8 cellular contexts compared by ENCODE assay signal in genomic region chr12:33439587-33440011, GRCh38. TPM values are rescaled to one million over a fixed set of nuclear protein-coding genes. Genes with fewer than 3 reads are reported as not detected.
DNase-seq lines count a peak whose midpoint lies in the region; ATAC-seq and TF ChIP-seq lines count a peak whose summit lies in the region.

TSS of gene SYT10 (minus strand) at chr12:33439819. CDS start at chr12:33439522, 297 bp downstream.

- H3K9me3 ChIP-seq in esophagus muscularis mucosa = no peaks in the 10 kb centered on the region

- H3K27ac ChIP-seq in esophagus muscularis mucosa (replicated peaks in 1 of 4) = peak within 1 kb of the TSS in 1 of 4 donors; percentile 50

- no peak for TF ChIP-seq POLR2A in esophagus muscularis mucosa (IDR thresholded peaks at IDR 0.05; ENCODE audit: low read depth)

- peak within 1 kb of the TSS; percentile 50 to 61 (median 58) for H3K4me3 ChIP-seq in esophagus muscularis mucosa

- H3K36me3 ChIP-seq in esophagus muscularis mucosa = no peaks in the 10 kb centered on the region

- TF ChIP-seq EP300 in esophagus muscularis mucosa (IDR thresholded peaks at IDR 0.05) = no peak

- peak; percentile 78 for DNase-seq in ELF-1 (ENCODE audit: low read depth, low spot score)
- DNase-seq in NCI-H226 = peak; percentile 25
- no peak for DNase-seq in esophagus muscularis mucosa (ENCODE audit: extremely low spot score)
- DNase-seq in omental fat pad (ENCODE audit: low spot score) = no peak
- no peak for DNase-seq in superior temporal gyrus (ENCODE audit: extremely low spot score)
- DNase-seq in mesenteric fat pad (ENCODE audit: low spot score) = no peak
- no peak for DNase-seq in KBM-7
- DNase-seq in stimulated activated naive CD4-positive, alpha-beta T cell treated with Interleukin-2 at 50 U/mL for 16 hours (lab: John Stamatoyannopoulos, UW) = no peak

- intact Hi-C loops in esophagus muscularis mucosa (cut with DNase I) = no loop called here

- TF ChIP-seq CTCF in esophagus muscularis mucosa (IDR thresholded peaks at IDR 0.05) (no peak), omental fat pad (IDR thresholded peaks at IDR 0.05) (no peak)

- H3K27me3 ChIP-seq in esophagus muscularis mucosa = peaks cover 0 to 46% (median 9%) of the 10 kb centered on the region in 4 donors

- WGBS in esophagus muscularis mucosa = 1% methylated on average over 36 of the region's 49 CpGs

- H3K4me1 ChIP-seq in esophagus muscularis mucosa = peaks cover 7 to 17% (median 15%) of the 10 kb centered on the region in 4 donors

- in situ Hi-C loops in KBM-7 (cut with MboI; ENCODE audit: low pct_unique_long_range_greater_than_20kb, low sequenced_read_pairs) = no loop called here

- ATAC-seq in omental fat pad (ENCODE audit: low FRiP score) = peak; percentile 14

RNA-seq across cellular contexts. Expression of gene SYT10, which starts in this region (rescaled TPM):
- under 1 TPM; 0.33 to 0.45 (median 0.41) TPM for total RNA-seq in esophagus muscularis mucosa
- total RNA-seq in omental fat pad = not detected
- total RNA-seq in mesenteric fat pad = not detected

Comparison
In these comparisons a context has a peak if more than half of its experiments do, and no peak if none do; other contexts are left out.
1. Peak in ATAC-seq in omental fat pad; RNA of the gene not detected or under 1 TPM.
2. DNase-seq: peak in ELF-1 (single experiment) and NCI-H226 (single experiment); none in esophagus muscularis mucosa (single experiment), omental fat pad (single experiment), superior temporal gyrus (single experiment), mesenteric fat pad (single experiment), KBM-7 (single experiment) and stimulated activated naive CD4-positive, alpha-beta T cell treated with Interleukin-2 at 50 U/mL for 16 hours (single experiment).